In genomic region chr20:21238400-21238799, GRCh38 we compare ENCODE assay signal across 27 cellular contexts.
DNase-seq lines count a peak whose midpoint lies in the region; ATAC-seq, FAIRE-seq and TF ChIP-seq lines count a peak whose summit lies in the region.
"Had no signal": no experiment of that assay in that cellular context is flagged by ENCODE, and none has a peak within 500 bp of the region (broad histone marks: within the 10 kb centered on the region; RNA-seq: fewer than 3 reads in every experiment).

No MANE protein-coding gene starts in this region.

- H3K36me3 ChIP-seq in H1 (ENCODE audit: control insufficient read depth in 2 of 4, insufficient read depth in 4 of 4, low read length in 3 of 4): no peaks in the 10 kb centered on the region; a peak in 2 of 8 replicates

- ATAC-seq in Right ventricle myocardium superior (ENCODE audit: poor library complexity) (peak; percentile 80), right cardiac atrium (peak; percentile 64 to 78)
- ATAC-seq: A549 had no signal

- no peak for TF ChIP-seq EP300 in H1 (IDR thresholded peaks at IDR 0.05; ENCODE audit: borderline replicate concordance in 1 of 2, low read depth in 2 of 2, low read length in 2 of 2)

- no peaks in the 10 kb centered on the region for H4K20me1 ChIP-seq in H1 (replicated peaks in 1 of 2; ENCODE audit: control insufficient read depth in 1 of 2, insufficient read depth in 2 of 2, low read length in 2 of 2)
- H4K20me1 ChIP-seq: BLaER1 treated with 17β-estradiol and CSF1 and Interleukin-3, amounts not matched to agents 10 nM and 100 nM had no signal

- H4K8ac ChIP-seq in H1 (ENCODE audit: extremely low read depth, insufficient read depth, low read length): peak overlapping the region; percentile 7; the same call in 1 of the 2 replicates

- no peak overlapping the region for H4K5ac ChIP-seq in H1 (ENCODE audit: insufficient read length, low read depth, low read length)

- H2AK5ac ChIP-seq in H1 (ENCODE audit: low read depth, low read length): no peak overlapping the region

- H3K56ac ChIP-seq in H1 (replicated peaks; ENCODE audit: insufficient read length, low read depth, low read length): no peak overlapping the region

- H2BK20ac ChIP-seq in H1 (ENCODE audit: low read length): no peak overlapping the region

- H3K27ac ChIP-seq in H1 (ENCODE audit: low read depth, low read length) (no peak overlapping the region), right cardiac atrium (ENCODE audit: low read length) (no peak overlapping the region)
- H3K27ac ChIP-seq: A549; BLaER1 treated with 17β-estradiol and CSF1 and Interleukin-3, amounts not matched to agents 10 nM and 100 nM had no signal

- H3K79me2 ChIP-seq in H1 (ENCODE audit: control insufficient read depth in 1 of 2, insufficient read depth in 2 of 2, low read length in 2 of 2): no peaks in the 10 kb centered on the region

- H2BK15ac ChIP-seq in H1 (ENCODE audit: low read length): no peak overlapping the region

- H3K27me3 ChIP-seq in H1 (replicated peaks in 1 of 4; ENCODE audit: control insufficient read depth in 3 of 4, extremely low read depth in 1 of 4, insufficient read depth in 3 of 4, low read length in 3 of 4): no peaks in the 10 kb centered on the region
- H3K27me3 ChIP-seq in right cardiac atrium (ENCODE audit: control insufficient read depth, insufficient read depth): no peaks in the 10 kb centered on the region
- H3K27me3 ChIP-seq: BLaER1 treated with 17β-estradiol and CSF1 and Interleukin-3, amounts not matched to agents 10 nM and 100 nM had no signal

- H2BK5ac ChIP-seq in H1 (ENCODE audit: low read depth, low read length): no peak overlapping the region

- no peak for DNase-seq in Right ventricle myocardium superior
- no peak for DNase-seq in cardiac septum (ENCODE audit: low spot score)
- DNase-seq in H1 (ENCODE audit: low read depth in 1 of 2, low spot score in 2 of 2): no peak
- peak; percentile 25 to 67 (median 58) for DNase-seq in right cardiac atrium
- DNase-seq in ureter (ENCODE audit: low spot score): peak; percentile 9
- no peak for DNase-seq in NCI-H1105 (lab: John Stamatoyannopoulos, UW)
- DNase-seq in NCI-H2171 (lab: John Stamatoyannopoulos, UW): no peak
- no peak for DNase-seq in kidney tubule cell (ENCODE audit: low spot score)
- DNase-seq: AML-193; CD4-positive, alpha-beta T cell; KG1; MM.1S; NCI-H1417; NCI-H1694; NCI-H2081 treated with DMSO at 0.1 percent for 48 hours; NCI-H2171 treated with DMSO at 0.1 percent for 48 hours; NCI-H345; NCI-H510A treated with DMSO at 0.1 percent for 48 hours; NCI-H748 treated with DMSO at 0.1 percent for 48 hours; NK-92 treated with Interleukin-12 subunit alpha and Interleukin-12 subunit beta, amount 100 ng/mL, for 24 hours; SHP77; T-helper 1 cell had no signal

- H3K4me3 ChIP-seq in H1 (ENCODE audit: extremely low read depth in 1 of 4, insufficient read depth in 2 of 4, low read depth in 3 of 4, low read length in 4 of 4) (no peak overlapping the region), right cardiac atrium (ENCODE audit: low read length) (no peak overlapping the region)
- H3K4me3 ChIP-seq: A549; BLaER1 treated with 17β-estradiol and CSF1 and Interleukin-3, amounts not matched to agents 10 nM and 100 nM had no signal

- no peak overlapping the region for H3K18ac ChIP-seq in H1 (ENCODE audit: extremely low read depth, low read length)

- POLR2A ChIA-PET in H1 (lab: Charles Lee; ENCODE audit: partially characterized antibody): no interaction called here

- H3K14ac ChIP-seq in H1 (ENCODE audit: insufficient read length): no peak overlapping the region

- FAIRE-seq in H1 (lab: Jason Lieb, UNC): no peak
- FAIRE-seq: A549, D721Med, G401.6, H54 had no signal

- no peaks in the 10 kb centered on the region for H3K23me2 ChIP-seq in H1 (ENCODE audit: low read depth, low read length)

- H3K9me3 ChIP-seq in H1 (ENCODE audit: insufficient read depth in 2 of 2, low read depth in 1 of 2, low read length in 1 of 2) (no peaks in the 10 kb centered on the region), right cardiac atrium (ENCODE audit: control insufficient read depth, low read length) (no peaks in the 10 kb centered on the region)
- H3K9me3 ChIP-seq: A549; BLaER1 treated with 17β-estradiol and CSF1 and Interleukin-3, amounts not matched to agents 10 nM and 100 nM had no signal

- no peak overlapping the region for H2BK120ac ChIP-seq in H1 (replicated peaks; ENCODE audit: low read depth, low read length)

- TF ChIP-seq RAD21 in H1 (IDR thresholded peaks at IDR 0.05 in 1 of 2, conservative IDR thresholded peaks at IDR 0.05 in 1 of 2; ENCODE audit: low read depth in 2 of 2, low read length in 2 of 2): no peak

- H4K91ac ChIP-seq in H1 (replicated peaks; ENCODE audit: insufficient read length, low read length): no peak overlapping the region

- no peak overlapping the region for H3K23ac ChIP-seq in H1 (ENCODE audit: insufficient read length)

- no peak overlapping the region for H3K4me2 ChIP-seq in H1 (ENCODE audit: insufficient read depth in 1 of 2, low read depth in 2 of 2, low read length in 2 of 2)
- H3K4me2 ChIP-seq: A549; BLaER1 treated with 17β-estradiol and CSF1 and Interleukin-3, amounts not matched to agents 10 nM and 100 nM had no signal

- no peak for TF ChIP-seq CTCF in H1 (IDR thresholded peaks at IDR 0.05; ENCODE audit: control extremely low read depth in 1 of 3, insufficient read depth in 1 of 3, low read depth in 1 of 3, low read length in 3 of 3)

- TF ChIP-seq POLR2A in H1 (IDR thresholded peaks at IDR 0.05; ENCODE audit: control extremely low read depth in 1 of 2, low read depth in 2 of 2, low read length in 2 of 2): no peak

- H3K4me1 ChIP-seq in H1 (replicated peaks in 1 of 4; ENCODE audit: control insufficient read depth in 3 of 4, insufficient read depth in 4 of 4, low read length in 3 of 4) (peaks cover 0 to 12% (median 10%) of the 10 kb centered on the region in 4 experiments; a peak in 3 of 7 replicates), right cardiac atrium (ENCODE audit: control insufficient read depth, insufficient read depth, low read length) (no peaks in the 10 kb centered on the region)

- intact Hi-C loops in Right ventricle myocardium superior (cut with DNase I): loop anchor here (5.0 to 10.0 kb wide), 2 partner anchors 334 to 364 kb away; no protein-coding TSS in a partner anchor
- intact Hi-C loops in cardiac septum (cut with DNase I): loop anchor here (5.0 to 10.0 kb wide), 3 partner anchors 334 to 379 kb away; no protein-coding TSS in a partner anchor
- intact Hi-C loops in right cardiac atrium (cut with DNase I): loop anchor here in 2 of 4 donors (5.0 to 10.0 kb wide), 2 partner anchors 269 to 374 kb away; no protein-coding TSS in a partner anchor

- H3K9ac ChIP-seq in H1 (replicated peaks in 1 of 4; ENCODE audit: extremely low read depth in 1 of 4, low read depth in 3 of 4, low read length in 3 of 4): no peak overlapping the region
- H3K9ac ChIP-seq: BLaER1 treated with 17β-estradiol and CSF1 and Interleukin-3, amounts not matched to agents 10 nM and 100 nM had no signal

- H2BK12ac ChIP-seq in H1 (ENCODE audit: low read depth, low read length): no peak overlapping the region

- no peak overlapping the region for H2AFZ ChIP-seq in H1 (ENCODE audit: low read length)

- CTCF ChIA-PET in H1 (lab: Charles Lee; ENCODE audit: partially characterized antibody): interaction anchor here (0.7 to 5.8 kb wide), 7 partner anchors 71 to 374 kb away, joined by 3 to 90 read pairs (median 3); no protein-coding TSS in a partner anchor

- WGBS in H1 (ENCODE audit: extremely low coverage in 1 of 2, insufficient coverage in 1 of 2, insufficient read length in 1 of 2, insufficient replicate concordance in 2 of 2, low coverage in 1 of 2, low lambda C conversion rate in 2 of 2, missing lambda C conversion rate in 1 of 2), 2 experiments: 87% methylated on average over 5 of the region's 5 CpGs; no CpG with 5 or more reads in 1 of the 2 experiments
- WGBS in right cardiac atrium: 59% methylated on average over 5 of the region's 5 CpGs

- H3K4ac ChIP-seq in H1 (replicated peaks; ENCODE audit: insufficient read length, low read depth, low read length): no peak overlapping the region

- no peaks in the 10 kb centered on the region; the same call in 1 of the 2 replicates for H3K79me1 ChIP-seq in H1 (ENCODE audit: low read depth, low read length)

TF ChIP-seq in H1, 55 proteins besides CTCF, POLR2A, EP300 and RAD21:
- TF ChIP-seq CREB1 (IDR thresholded peaks at IDR 0.05): no peak

Comparison
In these comparisons a context has a peak if more than half of its experiments do, and no peak if none do; other contexts are left out.
1. DNase-seq: peak in right cardiac atrium (3 of 3) and ureter (single experiment); none in Right ventricle myocardium superior (single experiment), cardiac septum (single experiment), H1 (0 of 2), NCI-H1105 (single experiment), NCI-H2171 (single experiment) and kidney tubule cell (single experiment).